8 cellular contexts compared by ENCODE assay signal in the genomic region with DNA sequence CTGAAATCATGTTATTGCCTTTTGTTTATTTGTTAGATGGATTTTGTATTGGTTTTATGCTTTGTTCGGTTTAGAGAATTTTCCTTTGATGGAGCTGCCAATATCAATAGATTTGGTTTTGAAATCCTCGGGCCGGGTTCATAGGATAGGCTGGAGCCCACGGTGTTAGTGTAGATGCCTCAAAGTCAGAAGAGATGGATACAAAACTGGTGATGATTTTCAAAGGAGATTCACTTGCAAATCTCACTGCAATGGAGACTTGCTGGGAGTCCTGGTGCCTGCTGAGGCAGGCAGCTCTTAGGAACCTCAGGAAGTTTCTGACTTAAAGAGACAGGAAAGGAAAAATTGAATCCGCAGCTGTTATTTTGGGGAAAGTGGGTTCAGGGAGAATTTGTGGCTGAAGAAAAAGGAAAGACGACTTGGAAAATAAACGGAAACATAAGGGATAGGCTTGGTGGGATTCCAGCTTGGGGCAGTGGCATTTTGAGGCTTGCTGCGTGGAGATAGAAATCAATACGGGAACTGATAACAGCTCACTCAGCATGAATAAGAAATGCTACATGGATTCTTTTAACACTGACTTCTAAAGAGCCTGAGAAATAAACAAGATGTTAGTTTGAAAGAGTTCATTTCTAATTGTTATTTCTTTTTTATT.
A peak's percentile ranks its signal among the peaks of the same experiment; 100 is the strongest.
DNase-seq lines count a peak whose midpoint lies in the region; ATAC-seq and TF ChIP-seq lines count a peak whose summit lies in the region.

No MANE protein-coding gene starts in this region.

- DNase-seq in H9 (no peak), immature natural killer cell (no peak), spleen (no peak), NCI-H2227 (lab: John Stamatoyannopoulos, UW; ENCODE audit: unreplicated experiment) (no peak), GM10248 (ENCODE audit: extremely low spot score) (no peak)

- WGBS in H9 (ENCODE audit: extremely low coverage, insufficient read length, low lambda C conversion rate), result no CpG with 5 or more reads among the region's 9 CpGs
- 8 to 14% (median 11%) methylated on average over 9 of the region's 9 CpGs for WGBS in spleen, 5 donors

- no peak overlapping the region for H3K27ac ChIP-seq in H9 (ENCODE audit: insufficient read length, low read depth, low read length)
- H3K27ac ChIP-seq in spleen, result peak overlapping the region; percentile 14 to 85 (median 76)

- no peak overlapping the region for H3K56ac ChIP-seq in H9 (ENCODE audit: insufficient read length, low read depth, low read length)

- TF ChIP-seq POLR2A in spleen (IDR thresholded peaks at IDR 0.05), result no peak

- H3K4me2 ChIP-seq in H9 (ENCODE audit: insufficient read depth, insufficient read length, low read length), result peak overlapping the region; percentile 71

- no peak overlapping the region for H3K4ac ChIP-seq in H9 (ENCODE audit: low read depth, low read length)

- no peak overlapping the region for H2AK5ac ChIP-seq in H9 (ENCODE audit: insufficient read length, low read length)

- peaks cover 13% of the 10 kb centered on the region for H3K23me2 ChIP-seq in H9 (ENCODE audit: insufficient read length, low read depth, low read length, poor library complexity, severe bottlenecking)

- no peak overlapping the region for H4K8ac ChIP-seq in H9 (replicated peaks; ENCODE audit: insufficient read length, low read depth, low read length)

- no peaks in the 10 kb centered on the region for H3K36me3 ChIP-seq in spleen

- H3K4me3 Mint-ChIP-seq in H9 (peak overlapping the region; percentile 50 to 81), immature natural killer cell (peak overlapping the region; percentile 82 to 91 (median 86))
- H3K4me3 Mint-ChIP-seq in activated naive CD8-positive, alpha-beta T cell, result peak overlapping the region; percentile 84

- no peak overlapping the region for H3K14ac ChIP-seq in H9 (ENCODE audit: insufficient read depth, low read length)

- no peak overlapping the region for H2BK5ac ChIP-seq in H9 (ENCODE audit: insufficient read length, low read length)

- H3T11ph ChIP-seq in H9 (ENCODE audit: low read length), result no peak overlapping the region

- H3K27me3 Mint-ChIP-seq in H9 (ENCODE audit: low read depth), result peaks cover 93% of the 10 kb centered on the region
- H3K27me3 Mint-ChIP-seq in activated naive CD8-positive, alpha-beta T cell, result peaks cover 15% of the 10 kb centered on the region
- H3K27me3 Mint-ChIP-seq in immature natural killer cell (ENCODE audit: low read depth in 3 of 3), result peaks cover 11 to 31% (median 11%) of the 10 kb centered on the region in 3 donors

- H3K27me3 ChIP-seq in H9 (ENCODE audit: insufficient read depth, low read length) (peaks cover 43% of the 10 kb centered on the region), spleen (replicated peaks in 1 of 7) (peaks cover 0 to 15% (median 0%) of the 10 kb centered on the region in 7 donors)

- no peak overlapping the region for H2AFZ ChIP-seq in H9 (ENCODE audit: low read length)

- H3K9me3 ChIP-seq in H9 (ENCODE audit: control insufficient read depth, low read depth, low read length) (no peaks in the 10 kb centered on the region), spleen (no peaks in the 10 kb centered on the region)

- H2BK20ac ChIP-seq in H9 (ENCODE audit: low read depth, low read length, poor library complexity, severe bottlenecking), result no peak overlapping the region

- no peak overlapping the region for H2BK12ac ChIP-seq in H9 (ENCODE audit: insufficient read length, low read depth, low read length)

- H3K79me2 ChIP-seq in H9 (ENCODE audit: insufficient read depth, low read length), result no peaks in the 10 kb centered on the region

- H2BK120ac ChIP-seq in H9 (ENCODE audit: low read depth, low read length, poor library complexity, severe bottlenecking), result no peak overlapping the region

- no peaks in the 10 kb centered on the region for H3K36me3 Mint-ChIP-seq in H9 (ENCODE audit: insufficient read depth in 1 of 3, low read depth in 3 of 3)
- H3K36me3 Mint-ChIP-seq in activated naive CD8-positive, alpha-beta T cell, result no peaks in the 10 kb centered on the region
- no peaks in the 10 kb centered on the region for H3K36me3 Mint-ChIP-seq in immature natural killer cell

- H3K9ac ChIP-seq in H9 (ENCODE audit: extremely low read depth, insufficient read length, low read length), result no peak overlapping the region

- no peak overlapping the region for H3K18ac ChIP-seq in H9 (ENCODE audit: insufficient read length, low read depth, low read length)

- H3K4me3 ChIP-seq in spleen, result peak overlapping the region; percentile 41 to 75 (median 62)

- no peak overlapping the region for H2BK15ac ChIP-seq in H9 (ENCODE audit: low read depth, low read length)

- H4K91ac ChIP-seq in H9 (ENCODE audit: insufficient read length, low read depth, low read length), result no peak overlapping the region

- H3K4me1 ChIP-seq in H9 (ENCODE audit: insufficient read depth, low read length) (peaks cover 8% of the 10 kb centered on the region; the same call in 1 of the 2 replicates), spleen (peaks cover 4 to 49% (median 28%) of the 10 kb centered on the region in 6 donors)

- no peak for TF ChIP-seq CTCF in H9 (conservative IDR thresholded peaks at IDR 0.05)
- no peak for TF ChIP-seq CTCF in spleen (IDR thresholded peaks at IDR 0.05 in 8 of 11, conservative IDR thresholded peaks at IDR 0.05 in 3 of 11)
- TF ChIP-seq CTCF in GM10248 (IDR thresholded peaks at IDR 0.05; ENCODE audit: control extremely low read depth, extremely low read depth, low read depth, missing control alignments), result no peak

- CTCF ChIA-PET in GM10248 (lab: Yijun Ruan, JAX), result interaction anchor here (0.8 to 1.5 kb wide), 4 partner anchors 10 to 47 kb away, joined by 3 to 5 read pairs (median 4); no protein-coding TSS in a partner anchor

- no peaks in the 10 kb centered on the region; a peak in 1 of 5 replicates for H3K9me3 Mint-ChIP-seq in H9
- H3K9me3 Mint-ChIP-seq in activated naive CD8-positive, alpha-beta T cell (ENCODE audit: low read depth), result no peaks in the 10 kb centered on the region
- H3K9me3 Mint-ChIP-seq in immature natural killer cell, result no peaks in the 10 kb centered on the region

- H3K79me1 ChIP-seq in H9 (ENCODE audit: insufficient read depth, low read depth, low read length, poor library complexity, severe bottlenecking), result no peaks in the 10 kb centered on the region

- POLR2A ChIA-PET in GM10248 (lab: Yijun Ruan, JAX), result interaction anchor here (0.6 kb wide), 1 partner anchor 361 kb away, joined by 8 read pairs; no protein-coding TSS in a partner anchor

- H4K20me1 ChIP-seq in H9 (ENCODE audit: control insufficient read depth, insufficient read depth, insufficient read length), result no peaks in the 10 kb centered on the region

- H3K23ac ChIP-seq in H9 (ENCODE audit: insufficient read length, low read depth, low read length), result no peak overlapping the region

- ATAC-seq in GM18502 (IDR thresholded peaks at IDR 0.05; ENCODE audit: poor library complexity, unreplicated experiment) (no peak), HG03571 (IDR thresholded peaks at IDR 0.05; ENCODE audit: unreplicated experiment) (no peak)

- H3K27ac Mint-ChIP-seq in H9 (peak overlapping the region in 1 of 3 experiments; percentile 6; a peak in 1 of 7 replicates), immature natural killer cell (no peak overlapping the region)
- no peak overlapping the region for H3K27ac Mint-ChIP-seq in activated naive CD8-positive, alpha-beta T cell

- H4K5ac ChIP-seq in H9 (ENCODE audit: insufficient read length, low read depth, low read length), result no peak overlapping the region

- intact Hi-C loops in spleen (cut with DNase I; ENCODE audit: low total_unique reads), result no loop called here

- H3K4me1 Mint-ChIP-seq in H9 (peaks cover 35 to 42% of the 10 kb centered on the region in 2 experiments), immature natural killer cell (peaks cover 26 to 35% of the 10 kb centered on the region in 2 donors)
- peaks cover 23% of the 10 kb centered on the region for H3K4me1 Mint-ChIP-seq in activated naive CD8-positive, alpha-beta T cell (ENCODE audit: low read depth)
